ENCODE assay signal across 8 cellular contexts in the genomic region with DNA sequence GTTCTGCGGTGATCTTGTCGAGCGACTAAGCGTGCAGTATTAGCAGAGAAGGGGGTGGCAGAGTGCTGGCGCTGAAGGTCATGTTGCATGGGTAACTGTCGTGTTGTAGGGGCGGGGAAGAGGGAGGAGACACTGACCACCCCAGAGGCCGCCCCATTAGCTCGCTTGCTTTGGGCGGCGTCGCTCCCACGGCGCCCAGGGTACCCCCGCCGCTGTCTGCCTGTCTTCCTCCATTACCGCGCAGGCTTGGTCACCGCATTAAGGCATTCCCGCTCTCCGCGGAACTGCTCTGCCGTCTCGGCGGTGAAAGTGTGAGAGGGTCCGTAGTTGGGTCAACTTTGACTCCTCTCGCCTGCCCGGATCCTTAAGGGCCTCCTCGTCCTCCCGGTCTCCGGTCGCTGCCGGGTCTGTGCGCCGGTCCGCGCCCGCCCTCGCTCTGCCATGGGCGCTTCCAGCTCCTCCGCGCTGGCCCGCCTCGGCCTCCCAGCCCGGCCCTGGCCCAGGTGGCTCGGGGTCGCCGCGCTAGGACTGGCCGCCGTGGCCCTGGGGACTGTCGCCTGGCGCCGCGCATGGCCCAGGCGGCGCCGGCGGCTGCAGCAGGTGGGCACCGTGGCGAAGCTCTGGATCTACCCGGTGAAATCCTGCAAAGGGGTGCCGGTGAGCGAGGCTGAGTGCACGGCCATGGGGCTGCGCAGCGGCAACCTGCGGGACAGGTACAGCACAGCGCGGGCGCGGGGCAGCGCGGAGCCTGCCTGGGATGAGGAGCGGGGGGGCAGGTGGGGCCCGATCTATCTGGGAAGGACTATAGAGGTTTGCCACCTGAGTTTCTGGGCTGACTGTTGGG. TPM values are rescaled to one million over a fixed set of nuclear protein-coding genes. Genes with fewer than 3 reads are reported as not detected.
A peak's percentile ranks its signal among the peaks of the same experiment; 100 is the strongest.
DNase-seq lines count a peak whose midpoint lies in the region; ATAC-seq and TF ChIP-seq lines count a peak whose summit lies in the region.

MTARC2 (plus strand) TSS at position 232 of the 844 bp plus-strand sequence; CDS start at position 442, 210 bp downstream.

- DNase-seq in AG09319 (ENCODE audit: extremely low read depth, low read depth) (peak; percentile 44), NCI-H2227 treated with DMSO at 0.1 percent for 48 hours (lab: John Stamatoyannopoulos, UW) (peak; percentile 44), ascending aorta (ENCODE audit: low spot score in 2 of 2) (peak; percentile 44 to 91), left ventricle myocardium superior (peak; percentile 90), ovary (peak; percentile 67 to 76 (median 70)), SK-N-DZ (ENCODE audit: low spot score) (no peak)

- TF ChIP-seq POLR2A in GM18505 (IDR thresholded peaks at IDR 0.05; ENCODE audit: borderline replicate concordance, extremely low read depth, insufficient read depth, insufficient read length) (peak; percentile 43), ovary (IDR thresholded peaks at IDR 0.05) (peak; percentile 57)

- H3K4me1 ChIP-seq in ascending aorta, result peaks cover 0 to 28% of the 10 kb centered on the region in 2 donors
- peaks cover 9% of the 10 kb centered on the region for H3K4me1 ChIP-seq in ovary (ENCODE audit: insufficient read depth)

- intact Hi-C loops in ascending aorta (cut with DNase I), result loop anchor here (2.0 to 10.0 kb wide), 2 partner anchors 16 to 126 kb away; partner anchors contain the start of gene HLX
- intact Hi-C loops in left ventricle myocardium superior (cut with micrococcal nuclease), result no loop called here
- intact Hi-C loops in ovary (cut with DNase I), result no loop called here

- 1% methylated on average over 61 to 76 of the region's 76 CpGs for WGBS in ovary, 3 donors

- peak; percentile 83 for ATAC-seq in GM18505 (IDR thresholded peaks at IDR 0.05; ENCODE audit: unreplicated experiment)
- peak; percentile 77 for ATAC-seq in HG02973 (IDR thresholded peaks at IDR 0.05; ENCODE audit: unreplicated experiment)
- peak; percentile 97 for ATAC-seq in left ventricle myocardium superior

- H3K9me3 ChIP-seq in ascending aorta, result no peaks in the 10 kb centered on the region
- H3K9me3 ChIP-seq in ovary, result no peaks in the 10 kb centered on the region

- no peak for TF ChIP-seq CTCF in AG09319 (IDR thresholded peaks at IDR 0.05; ENCODE audit: low read depth, low read length)
- TF ChIP-seq CTCF in ascending aorta (IDR thresholded peaks at IDR 0.05), result no peak
- TF ChIP-seq CTCF in ovary (IDR thresholded peaks at IDR 0.05), result no peak

- H3K27ac ChIP-seq in ascending aorta (peak within 1 kb of the TSS; percentile 87 to 89), ovary (peak within 1 kb of the TSS; percentile 61 to 85)

- TF ChIP-seq EP300 in ovary (IDR thresholded peaks at IDR 0.05), result no peak

- H3K36me3 ChIP-seq in ascending aorta (no peaks in the 10 kb centered on the region), ovary (no peaks in the 10 kb centered on the region)

- no peaks in the 10 kb centered on the region for H3K27me3 ChIP-seq in ascending aorta
- H3K27me3 ChIP-seq in ovary, result no peaks in the 10 kb centered on the region

- H3K4me3 ChIP-seq in ascending aorta (peak within 1 kb of the TSS; percentile 94 to 95), ovary (peak within 1 kb of the TSS; percentile 52)

RNA-seq across cellular contexts. Expression of gene MTARC2, which starts in this region (rescaled TPM):
- 23.7 TPM for total RNA-seq in ascending aorta
- total RNA-seq in left ventricle myocardium superior, result 24.9 TPM
- 10 to 100 TPM; 12.8 to 26.9 (median 23.6) TPM for total RNA-seq in ovary
- 10 to 100 TPM; 17.4 to 80.2 TPM for polyA plus RNA-seq in ovary
- not detected in 2 replicates for polyA plus RNA-seq in SK-N-DZ (2014; cell fraction: cytosol; rRNA removed)
- polyA plus RNA-seq in SK-N-DZ (2014; cell fraction: nucleus; rRNA removed), result not detected in 2 replicates
